In genomic region chr17:82246365-82247174, GRCh38 we compare ENCODE assay signal across 9 cellular contexts. TPM values are rescaled to one million over a fixed set of nuclear protein-coding genes. Genes with fewer than 3 reads are reported as not detected.
DNase-seq lines count a peak whose midpoint lies in the region; TF ChIP-seq lines count a peak whose summit lies in the region.
"Had no signal": no experiment of that assay in that cellular context is flagged by ENCODE, and none has a peak within 500 bp of the region (broad histone marks: within the 10 kb centered on the region; RNA-seq: fewer than 3 reads in every experiment).

No MANE protein-coding gene starts in this region.

- peaks cover 41% of the 10 kb centered on the region for H3K4me1 Mint-ChIP-seq in activated T-cell treated with anti-CD3 and anti-CD28 coated beads, Interleukin-2, amount 50 U/mL, for 24 hours (ENCODE audit: low read depth)

- H3K9me3 Mint-ChIP-seq in activated T-cell treated with anti-CD3 and anti-CD28 coated beads, Interleukin-2, amount 50 U/mL, for 24 hours, result no peaks in the 10 kb centered on the region

- no peak for TF ChIP-seq CTCF in adrenal gland (IDR thresholded peaks at IDR 0.05)
- no peak for TF ChIP-seq CTCF in transverse colon (IDR thresholded peaks at IDR 0.05)

- H3K9me3 ChIP-seq in adrenal gland (replicated peaks in 1 of 3) (no peaks in the 10 kb centered on the region), transverse colon (no peaks in the 10 kb centered on the region)

- H3K4me1 ChIP-seq in adrenal gland (replicated peaks in 1 of 2) (peaks cover 33 to 46% of the 10 kb centered on the region in 2 donors), transverse colon (peaks cover 30 to 56% (median 38%) of the 10 kb centered on the region in 4 donors)

- H3K27ac ChIP-seq in adrenal gland (peak overlapping the region; percentile 67 to 90 (median 70)), transverse colon (peak overlapping the region; percentile 64 to 85 (median 74))

- no peaks in the 10 kb centered on the region for H3K27me3 ChIP-seq in adrenal gland
- H3K27me3 ChIP-seq in transverse colon, result no peaks in the 10 kb centered on the region

- peaks cover 0 to 88% of the 10 kb centered on the region in 2 donors for H3K36me3 ChIP-seq in adrenal gland (replicated peaks in 1 of 2)
- H3K36me3 ChIP-seq in transverse colon, result peaks cover 0 to 57% (median 36%) of the 10 kb centered on the region in 4 donors

- H3K4me3 ChIP-seq in adrenal gland (no peak overlapping the region), transverse colon (no peak overlapping the region)

- in situ Hi-C loops in transverse colon (cut with MboI; ENCODE audit: low pct_ligation_motif_present in 1 of 4, low pct_unique_long_range_greater_than_20kb in 1 of 4, low sequenced_read_pairs in 3 of 4), result no loop called here

- TF ChIP-seq EP300 in transverse colon (IDR thresholded peaks at IDR 0.05; ENCODE audit: low read depth), result no peak

- TF ChIP-seq POLR2A in adrenal gland (IDR thresholded peaks at IDR 0.05) (no peak), transverse colon (IDR thresholded peaks at IDR 0.05) (no peak)

- H3K27ac Mint-ChIP-seq in activated T-cell treated with anti-CD3 and anti-CD28 coated beads, Interleukin-2, amount 50 U/mL, for 24 hours, result peak overlapping the region; percentile 89

- H3K27me3 Mint-ChIP-seq in activated T-cell treated with anti-CD3 and anti-CD28 coated beads, Interleukin-2, amount 50 U/mL, for 24 hours, result no peaks in the 10 kb centered on the region

- intact Hi-C loops in adrenal gland (cut with DNase I) (no loop called here), transverse colon (cut with DNase I; ENCODE audit: low total_unique reads) (no loop called here)

- no peak for DNase-seq in activated T-cell treated with anti-CD3 and anti-CD28 coated beads, Interleukin-2, amount 50 U/mL, for 24 hours
- DNase-seq in activated T-cell treated with anti-CD3 and anti-CD28 coated beads for 4 hours, result no peak
- DNase-seq in adrenal gland, result peak in 6 of 7 donors; percentile 77 to 84 (median 80)
- peak; percentile 69 for DNase-seq in iris pigment epithelial cell (ENCODE audit: low read depth)
- DNase-seq in transverse colon, result peak; percentile 35
- DNase-seq in dedifferentiated amniotic fluid mesenchymal stem cell (ENCODE audit: extremely low spot score), result no peak
- DNase-seq in SIG-M5 treated with dmso at 0.1 percent for 504 hours (lab: John Stamatoyannopoulos, UW; ENCODE audit: unreplicated experiment), result no peak
- DNase-seq in epidermal melanocyte (ENCODE audit: insufficient read length, low spot score), result no peak
- DNase-seq: Karpas-422 had no signal

- 27 to 37% (median 31%) methylated on average over 10 to 27 of the region's 27 CpGs for WGBS in adrenal gland, 4 donors
- 59% methylated on average over 27 of the region's 27 CpGs; no CpG with 5 or more reads in 1 of the 2 donors for WGBS in transverse colon (ENCODE audit: low coverage in 1 of 2), 2 donors

- H3K4me3 Mint-ChIP-seq in activated T-cell treated with anti-CD3 and anti-CD28 coated beads, Interleukin-2, amount 50 U/mL, for 24 hours, result no peak overlapping the region

- peaks cover 94% of the 10 kb centered on the region for H3K36me3 Mint-ChIP-seq in activated T-cell treated with anti-CD3 and anti-CD28 coated beads, Interleukin-2, amount 50 U/mL, for 24 hours (ENCODE audit: low read depth)

RNA-seq across cellular contexts. Expression of gene SLC16A3, which starts 17.7 kb away (rescaled TPM):
- total RNA-seq in adrenal gland (10 to 100 TPM; 21.9 to 58.6 (median 40.1) TPM), transverse colon (100 to 1,000 TPM in 1 of 4 donors, 10 to 100 TPM in 3; 11.5 to 105 (median 48.9) TPM)
- polyA plus RNA-seq in adrenal gland, result 10 to 100 TPM in 2 of 3 donors, 1 to 10 TPM in 1; 2.7 to 14.4 (median 10.5) TPM

RNA-seq across cellular contexts. Expression of gene CSNK1D, which starts 26.9 kb away (rescaled TPM):
- total RNA-seq in adrenal gland (100 to 1,000 TPM in 4 of 8 donors, 10 to 100 TPM in 4; 49.8 to 185 (median 97.4) TPM), transverse colon (100 to 1,000 TPM in 2 of 4 donors, 10 to 100 TPM in 2; 86.0 to 230 (median 148) TPM)
- polyA plus RNA-seq in adrenal gland, result 100 to 1,000 TPM; 126 to 171 (median 153) TPM

RNA-seq across cellular contexts. Expression of gene CCDC57, which starts 33.9 kb away (rescaled TPM):
- 10 to 100 TPM; 14.7 to 51.3 (median 28.8) TPM for total RNA-seq in adrenal gland
- 100 to 1,000 TPM in 2 of 3 donors, 1 to 10 TPM in 1; 7.1 to 275 (median 129) TPM for polyA plus RNA-seq in adrenal gland
- 10 to 100 TPM; 23.5 to 87.5 (median 48.3) TPM for total RNA-seq in transverse colon

Comparison
In these comparisons a context has a peak if more than half of its experiments do, and no peak if none do; other contexts are left out.
1. DNase-seq: peak in adrenal gland (6 of 7), iris pigment epithelial cell (single experiment) and transverse colon (single experiment); none in activated T-cell treated with anti-CD3 and anti-CD28 coated beads, Interleukin-2, amount 50 U/mL, for 24 hours (single experiment), activated T-cell treated with anti-CD3 and anti-CD28 coated beads for 4 hours (single experiment), dedifferentiated amniotic fluid mesenchymal stem cell (single experiment), SIG-M5 treated with dmso at 0.1 percent for 504 hours (single experiment) and epidermal melanocyte (single experiment).